Comparison of ENCODE assay signal across 1 cellular context in the genomic region with DNA sequence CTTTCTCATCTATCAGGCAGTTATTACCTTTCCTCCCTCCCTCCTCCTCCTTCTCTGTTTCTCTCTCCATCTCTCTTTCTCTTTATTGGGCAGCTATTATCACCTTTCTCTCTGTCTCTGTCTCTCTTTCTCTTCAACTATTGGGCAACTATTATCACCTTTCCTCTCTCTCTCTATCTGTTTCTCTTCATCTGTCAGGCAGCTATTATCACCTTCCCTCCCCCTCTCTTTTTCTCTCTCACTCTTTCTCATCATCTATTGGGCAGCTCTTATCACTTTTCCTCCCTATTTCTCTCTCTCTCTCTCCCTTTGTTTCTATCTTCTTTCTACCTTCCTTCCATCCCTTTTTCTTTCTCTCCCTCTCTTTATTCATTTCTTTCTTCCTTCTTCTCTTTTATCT.
TF ChIP-seq lines count a peak whose summit lies in the region.

No MANE protein-coding gene starts in this region.

TF ChIP-seq in HEK293, 187 proteins besides CTCF, POLR2A, EP300 and RAD21:
- TF ChIP-seq, protein P1, sequence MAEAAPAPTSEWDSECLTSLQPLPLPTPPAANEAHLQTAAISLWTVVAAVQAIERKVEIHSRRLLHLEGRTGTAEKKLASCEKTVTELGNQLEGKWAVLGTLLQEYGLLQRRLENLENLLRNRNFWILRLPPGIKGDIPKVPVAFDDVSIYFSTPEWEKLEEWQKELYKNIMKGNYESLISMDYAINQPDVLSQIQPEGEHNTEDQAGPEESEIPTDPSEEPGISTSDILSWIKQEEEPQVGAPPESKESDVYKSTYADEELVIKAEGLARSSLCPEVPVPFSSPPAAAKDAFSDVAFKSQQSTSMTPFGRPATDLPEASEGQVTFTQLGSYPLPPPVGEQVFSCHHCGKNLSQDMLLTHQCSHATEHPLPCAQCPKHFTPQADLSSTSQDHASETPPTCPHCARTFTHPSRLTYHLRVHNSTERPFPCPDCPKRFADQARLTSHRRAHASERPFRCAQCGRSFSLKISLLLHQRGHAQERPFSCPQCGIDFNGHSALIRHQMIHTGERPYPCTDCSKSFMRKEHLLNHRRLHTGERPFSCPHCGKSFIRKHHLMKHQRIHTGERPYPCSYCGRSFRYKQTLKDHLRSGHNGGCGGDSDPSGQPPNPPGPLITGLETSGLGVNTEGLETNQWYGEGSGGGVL (tag by site-specific recombination; IDR thresholded peaks at IDR 0.05) = no peak
- TF ChIP-seq MZF1 (tag by site-specific recombination; IDR thresholded peaks at IDR 0.05; ENCODE audit: borderline replicate concordance) = no peak
- no peak for TF ChIP-seq ZNF768 (tag by site-specific recombination; IDR thresholded peaks at IDR 0.05)
- TF ChIP-seq ZNF366 (tag by site-specific recombination; conservative IDR thresholded peaks at IDR 0.05) = peak; percentile 57
- TF ChIP-seq ZSCAN30 (tag by site-specific recombination; IDR thresholded peaks at IDR 0.05) = no peak
- no peak for TF ChIP-seq GFI1B (tag by site-specific recombination; IDR thresholded peaks at IDR 0.05)
- TF ChIP-seq, protein P2, sequence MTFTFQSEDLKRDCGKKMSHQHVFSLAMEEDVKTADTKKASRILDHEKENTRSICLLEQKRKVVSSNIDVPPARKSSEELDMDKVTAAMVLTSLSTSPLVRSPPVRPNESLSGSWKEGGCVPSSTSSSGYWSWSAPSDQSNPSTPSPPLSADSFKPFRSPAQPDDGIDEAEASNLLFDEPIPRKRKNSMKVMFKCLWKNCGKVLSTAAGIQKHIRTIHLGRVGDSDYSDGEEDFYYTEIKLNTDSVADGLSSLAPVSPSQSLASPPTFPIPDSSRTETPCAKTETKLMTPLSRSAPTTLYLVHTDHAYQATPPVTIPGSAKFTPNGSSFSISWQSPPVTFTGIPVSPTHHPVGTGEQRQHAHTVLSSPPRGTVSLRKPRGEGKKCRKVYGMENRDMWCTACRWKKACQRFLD (tag by site-specific recombination; IDR thresholded peaks at IDR 0.05) = no peak
- TF ChIP-seq ZFHX2 (tag by site-specific recombination; conservative IDR thresholded peaks at IDR 0.05) = no peak
- TF ChIP-seq, protein P3, sequence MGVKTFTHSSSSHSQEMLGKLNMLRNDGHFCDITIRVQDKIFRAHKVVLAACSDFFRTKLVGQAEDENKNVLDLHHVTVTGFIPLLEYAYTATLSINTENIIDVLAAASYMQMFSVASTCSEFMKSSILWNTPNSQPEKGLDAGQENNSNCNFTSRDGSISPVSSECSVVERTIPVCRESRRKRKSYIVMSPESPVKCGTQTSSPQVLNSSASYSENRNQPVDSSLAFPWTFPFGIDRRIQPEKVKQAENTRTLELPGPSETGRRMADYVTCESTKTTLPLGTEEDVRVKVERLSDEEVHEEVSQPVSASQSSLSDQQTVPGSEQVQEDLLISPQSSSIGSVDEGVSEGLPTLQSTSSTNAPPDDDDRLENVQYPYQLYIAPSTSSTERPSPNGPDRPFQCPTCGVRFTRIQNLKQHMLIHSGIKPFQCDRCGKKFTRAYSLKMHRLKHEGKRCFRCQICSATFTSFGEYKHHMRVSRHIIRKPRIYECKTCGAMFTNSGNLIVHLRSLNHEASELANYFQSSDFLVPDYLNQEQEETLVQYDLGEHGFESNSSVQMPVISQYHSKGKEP (tag by site-specific recombination; IDR thresholded peaks at IDR 0.05) = no peak
- TF ChIP-seq SALL2 (tag by site-specific recombination; IDR thresholded peaks at IDR 0.05; ENCODE audit: borderline replicate concordance) = no peak
- TF ChIP-seq ZNF677 (tag by site-specific recombination; IDR thresholded peaks at IDR 0.05) = no peak
- peak; percentile 74; the same call in 1 of the 2 replicates for TF ChIP-seq PRDM1 (tag by site-specific recombination; IDR thresholded peaks at IDR 0.05)
